ENCODE assay signal across 17 cellular contexts in genomic region chr7:30652132-30652531, GRCh38. TPM values are rescaled to one million over a fixed set of nuclear protein-coding genes. Genes with fewer than 3 reads are reported as not detected.
DNase-seq lines count a peak whose midpoint lies in the region; ATAC-seq, FAIRE-seq and TF ChIP-seq lines count a peak whose summit lies in the region.
"Had no signal": no experiment of that assay in that cellular context is flagged by ENCODE, and none has a peak within 500 bp of the region (broad histone marks: within the 10 kb centered on the region; RNA-seq: fewer than 3 reads in every experiment).

No MANE protein-coding gene starts in this region.

- H3K4me2 ChIP-seq in BLaER1 treated with 17β-estradiol and CSF1 and Interleukin-3, amounts not matched to agents 10 nM and 100 nM = peak overlapping the region in 9 of 11 experiments; percentile 19 to 69 (median 58); a peak in 14 of 22 replicates

- intact Hi-C loops in kidney (cut with DNase I) = no loop called here
- intact Hi-C loops in spleen (cut with DNase I; ENCODE audit: low total_unique reads) = no loop called here

- no peak for TF ChIP-seq CTCF in kidney (IDR thresholded peaks at IDR 0.05; ENCODE audit: borderline replicate concordance, extremely low read depth, insufficient read depth)
- TF ChIP-seq CTCF in spleen (IDR thresholded peaks at IDR 0.05 in 8 of 11, conservative IDR thresholded peaks at IDR 0.05 in 3 of 11) = no peak

- WGBS in spleen, 5 donors = 77 to 94% (median 84%) methylated on average over 7 of the region's 7 CpGs

- no peaks in the 10 kb centered on the region for H3K9me3 ChIP-seq in BLaER1 treated with 17β-estradiol and CSF1 and Interleukin-3, amounts not matched to agents 10 nM and 100 nM (replicated peaks in 1 of 11)
- no peaks in the 10 kb centered on the region for H3K9me3 ChIP-seq in kidney (ENCODE audit: control insufficient read depth in 1 of 2, low read length in 2 of 2)
- no peaks in the 10 kb centered on the region for H3K9me3 ChIP-seq in spleen
- H3K9me3 ChIP-seq: Caco-2 had no signal

- H3K4me1 ChIP-seq in BLaER1 treated with 17β-estradiol and CSF1 and Interleukin-3, amounts not matched to agents 10 nM and 100 nM = peaks cover 16 to 53% (median 43%) of the 10 kb centered on the region in 10 experiments
- H3K4me1 ChIP-seq in kidney (ENCODE audit: control insufficient read depth in 1 of 2, insufficient read depth in 1 of 2, low read depth in 1 of 2, low read length in 2 of 2) (no peaks in the 10 kb centered on the region), spleen (no peaks in the 10 kb centered on the region)
- H3K4me1 ChIP-seq: Caco-2 had no signal

- no peak for FAIRE-seq in kidney (lab: Jason Lieb, UNC)
- FAIRE-seq: H1 had no signal

- peaks cover 0 to 9% (median 0%) of the 10 kb centered on the region in 11 experiments; a peak in 2 of 22 replicates for H4K20me1 ChIP-seq in BLaER1 treated with 17β-estradiol and CSF1 and Interleukin-3, amounts not matched to agents 10 nM and 100 nM

- H3K4me3 ChIP-seq in BLaER1 treated with 17β-estradiol and CSF1 and Interleukin-3, amounts not matched to agents 10 nM and 100 nM = no peak overlapping the region
- H3K4me3 ChIP-seq in kidney (ENCODE audit: low read length in 2 of 2) = no peak overlapping the region
- no peak overlapping the region for H3K4me3 ChIP-seq in spleen

- H3K27ac ChIP-seq in BLaER1 treated with 17β-estradiol and CSF1 and Interleukin-3, amounts not matched to agents 10 nM and 100 nM = peak overlapping the region in 5 of 11 experiments; percentile 8 to 45 (median 26); a peak in 2 of 22 replicates
- H3K27ac ChIP-seq in kidney (ENCODE audit: low read depth in 2 of 2, low read length in 2 of 2) = no peak overlapping the region
- no peak overlapping the region for H3K27ac ChIP-seq in spleen
- H3K27ac ChIP-seq: 22Rv1, HL-60 had no signal

- TF ChIP-seq POLR2A in spleen (IDR thresholded peaks at IDR 0.05) = no peak

- DNase-seq in activated CD4-positive, CD25-positive, alpha-beta regulatory T cell treated with anti-CD3 and anti-CD28 coated beads, Interleukin-2, amount 50 U/mL, for 72 hours = peak; percentile 20
- DNase-seq in activated CD4-positive, CD25-positive, alpha-beta regulatory T cell (lab: John Stamatoyannopoulos, UW) = no peak
- DNase-seq in kidney = peak; percentile 43
- DNase-seq in spleen = peak; percentile 58
- DNase-seq in effector CD4-positive, alpha-beta T cell = no peak
- DNase-seq: Caco-2; CD8-positive, alpha-beta memory T cell; DND-41; GDM1 had no signal

- peaks cover 0 to 7% (median 2%) of the 10 kb centered on the region in 11 experiments; a peak in 6 of 22 replicates for H3K36me3 ChIP-seq in BLaER1 treated with 17β-estradiol and CSF1 and Interleukin-3, amounts not matched to agents 10 nM and 100 nM
- H3K36me3 ChIP-seq in kidney (ENCODE audit: control insufficient read depth in 1 of 2, insufficient read depth in 2 of 2, low read length in 2 of 2) = no peaks in the 10 kb centered on the region
- peaks cover 0 to 22% (median 0%) of the 10 kb centered on the region in 6 donors for H3K36me3 ChIP-seq in spleen

- ATAC-seq in GM18861 (IDR thresholded peaks at IDR 0.05; ENCODE audit: unreplicated experiment) = no peak
- ATAC-seq: HCT116 had no signal

- H3K9ac ChIP-seq in BLaER1 treated with 17β-estradiol and CSF1 and Interleukin-3, amounts not matched to agents 10 nM and 100 nM = no peak overlapping the region
- no peak overlapping the region for H3K9ac ChIP-seq in kidney (ENCODE audit: low read length in 2 of 2)

- H3K27me3 ChIP-seq in BLaER1 treated with 17β-estradiol and CSF1 and Interleukin-3, amounts not matched to agents 10 nM and 100 nM = no peaks in the 10 kb centered on the region
- H3K27me3 ChIP-seq in spleen (replicated peaks in 1 of 7) = no peaks in the 10 kb centered on the region

RNA-seq across cellular contexts. Expression of gene CRHR2, which starts 30.1 kb away (rescaled TPM):
- total RNA-seq in kidney (not detected), spleen (not detected)
- polyA plus RNA-seq in kidney (ENCODE audit: insufficient read depth, low read depth, low replicate concordance) (not detected), spleen (not detected)
- total RNA-seq: A673; Caco-2; CD8-positive, alpha-beta memory T cell had no signal
- polyA plus RNA-seq: BJ; CD8-positive, alpha-beta memory T cell had no signal

RNA-seq across cellular contexts. Expression of gene GARS1, which starts 57.5 kb away (rescaled TPM):
- total RNA-seq in kidney (104 TPM), spleen (10 to 100 TPM; 41.0 to 90.1 (median 54.4) TPM)
- polyA plus RNA-seq in kidney (ENCODE audit: insufficient read depth, low read depth, low replicate concordance) (84.3 TPM), spleen (10 to 100 TPM; 45.1 to 53.6 (median 47.9) TPM)

Comparison
In these comparisons a context has a peak if more than half of its experiments do, and no peak if none do; other contexts are left out.
1. DNase-seq: peak in activated CD4-positive, CD25-positive, alpha-beta regulatory T cell treated with anti-CD3 and anti-CD28 coated beads, Interleukin-2, amount 50 U/mL, for 72 hours (single experiment), kidney (single experiment) and spleen (single experiment); none in activated CD4-positive, CD25-positive, alpha-beta regulatory T cell (0 of 4) and effector CD4-positive, alpha-beta T cell (single experiment).